8 cellular contexts compared by ENCODE assay signal in the genomic region with DNA sequence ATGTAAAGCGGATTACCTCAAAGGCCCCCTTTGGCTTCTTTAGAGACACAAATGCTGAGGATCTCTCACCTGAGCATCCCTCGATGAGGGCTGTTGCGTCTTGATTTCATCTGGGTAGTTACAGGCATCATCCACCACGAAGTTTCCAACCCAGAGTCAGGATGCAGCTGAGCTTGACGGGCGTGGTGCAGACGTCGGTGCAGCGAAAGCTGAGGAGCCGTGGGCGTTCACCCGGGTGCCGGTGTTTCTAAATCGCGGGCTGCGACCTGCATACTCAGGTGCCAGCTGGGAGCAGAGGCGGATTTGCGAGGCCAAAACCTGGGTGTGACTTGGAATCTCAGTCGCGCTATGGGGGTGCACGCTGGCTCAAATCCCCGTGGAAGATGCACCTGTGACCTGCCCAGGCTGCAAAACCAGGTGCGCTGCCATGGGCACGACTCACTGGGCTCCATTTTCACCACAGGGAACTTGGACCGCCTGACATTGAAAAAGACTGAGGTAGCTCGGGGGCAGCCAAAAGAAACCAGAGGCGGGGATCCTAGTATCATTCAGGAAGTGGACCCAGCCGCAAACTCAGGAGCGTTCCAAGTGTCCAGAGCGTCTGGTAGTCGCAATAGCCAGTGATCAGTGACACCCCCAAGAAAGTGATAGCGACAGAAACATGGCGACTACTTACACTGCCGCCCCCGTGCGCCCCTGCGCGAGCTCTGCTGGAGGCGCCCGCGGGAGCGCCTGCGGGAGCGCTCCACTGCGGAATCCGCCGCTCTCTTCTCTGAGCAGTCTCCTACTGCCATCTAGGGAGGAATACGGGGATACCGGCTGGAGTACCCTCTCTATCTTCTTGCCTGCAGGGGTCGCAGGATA. TPM values are rescaled to one million over a fixed set of nuclear protein-coding genes. Genes with fewer than 3 reads are reported as not detected.
DNase-seq lines count a peak whose midpoint lies in the region; ATAC-seq and TF ChIP-seq lines count a peak whose summit lies in the region.

No MANE protein-coding gene starts in this region.

- TF ChIP-seq POLR2A in adrenal gland (IDR thresholded peaks at IDR 0.05) (no peak), prostate gland (IDR thresholded peaks at IDR 0.05) (no peak)

- ATAC-seq in HG03432 (IDR thresholded peaks at IDR 0.05; ENCODE audit: unreplicated experiment) (no peak), GM18858 (IDR thresholded peaks at IDR 0.05; ENCODE audit: unreplicated experiment) (no peak)

- 2 to 5% (median 2%) methylated on average over 7 to 50 of the region's 50 CpGs for WGBS in adrenal gland, 4 donors
- WGBS in prostate gland, result 4% methylated on average over 37 of the region's 50 CpGs

- H3K36me3 ChIP-seq in adrenal gland (replicated peaks in 1 of 2) (no peaks in the 10 kb centered on the region), left ventricle myocardium inferior (no peaks in the 10 kb centered on the region), prostate gland (no peaks in the 10 kb centered on the region)

- H3K27ac ChIP-seq in adrenal gland (no peak overlapping the region), left ventricle myocardium inferior (replicated peaks) (no peak overlapping the region), prostate gland (no peak overlapping the region)

- TF ChIP-seq CTCF in adrenal gland (IDR thresholded peaks at IDR 0.05) (peak; percentile 69 to 93 (median 88)), left ventricle myocardium inferior (IDR thresholded peaks at IDR 0.05; ENCODE audit: borderline replicate concordance) (peak; percentile 66), prostate gland (IDR thresholded peaks at IDR 0.05) (peak in 3 of 4 experiments; percentile 71 to 88 (median 80))

- H3K27me3 ChIP-seq in adrenal gland, result peaks cover 33% of the 10 kb centered on the region
- peaks cover 98% of the 10 kb centered on the region for H3K27me3 ChIP-seq in left ventricle myocardium inferior (ENCODE audit: low read depth)
- H3K27me3 ChIP-seq in prostate gland (replicated peaks; ENCODE audit: insufficient read depth), result peaks cover 2% of the 10 kb centered on the region

- intact Hi-C loops in adrenal gland (cut with DNase I) (loop anchor here (5.0 to 10.0 kb wide), 2 partner anchors 45 to 52 kb away; a partner anchor contains a TSS), left ventricle myocardium inferior (cut with micrococcal nuclease) (no loop called here), prostate gland (cut with DNase I) (no loop called here)

- DNase-seq in DMS153 (lab: John Stamatoyannopoulos, UW) (peak; percentile 74), NOMO-1 treated with dmso at 0.1 percent for 144 hours (lab: John Stamatoyannopoulos, UW; ENCODE audit: unreplicated experiment) (peak; percentile 63), adrenal gland (peak; percentile 56 to 76 (median 71)), left ventricle myocardium inferior (no peak), prostate gland (ENCODE audit: low spot score) (peak; percentile 46)
- peak; percentile 69 for DNase-seq in Jurkat, Clone E6-1 (ENCODE audit: low read depth, low spot score)

- H3K9me3 ChIP-seq in adrenal gland (replicated peaks in 1 of 3) (no peaks in the 10 kb centered on the region), left ventricle myocardium inferior (replicated peaks) (peaks cover 5% of the 10 kb centered on the region), prostate gland (no peaks in the 10 kb centered on the region)

- H3K4me3 ChIP-seq in Jurkat, Clone E6-1 (ENCODE audit: low read length), result no peak overlapping the region
- H3K4me3 ChIP-seq in adrenal gland, result peak overlapping the region in 1 of 4 donors; percentile 36
- peak overlapping the region; percentile 30 for H3K4me3 ChIP-seq in left ventricle myocardium inferior
- peak overlapping the region in 1 of 2 donors; percentile 3 for H3K4me3 ChIP-seq in prostate gland

- peaks cover 0 to 5% of the 10 kb centered on the region in 2 donors for H3K4me1 ChIP-seq in adrenal gland (replicated peaks in 1 of 2)
- peaks cover 8% of the 10 kb centered on the region for H3K4me1 ChIP-seq in left ventricle myocardium inferior
- H3K4me1 ChIP-seq in prostate gland (replicated peaks), result no peaks in the 10 kb centered on the region

RNA-seq across cellular contexts. Expression of a gene that starts 36.4 kb away (rescaled TPM):
- polyA plus RNA-seq in Jurkat, Clone E6-1 (2012; ENCODE audit: insufficient read depth, insufficient read length), result not detected
- total RNA-seq in adrenal gland (under 1 TPM in 3 of 8 donors, not detected in 5; 0.11 to 0.44 (median 0.34) TPM), left ventricle myocardium inferior (not detected), prostate gland (not detected)
- polyA plus RNA-seq in adrenal gland, result 1 to 10 TPM in 1 of 3 donors, under 1 TPM in 2; 0.20 to 1.7 (median 0.24) TPM

RNA-seq across cellular contexts. Expression of a gene that starts 47.3 kb away (rescaled TPM):
- polyA plus RNA-seq in Jurkat, Clone E6-1 (2012; ENCODE audit: insufficient read depth, insufficient read length), result not detected
- total RNA-seq in adrenal gland, result not detected
- not detected for polyA plus RNA-seq in adrenal gland
- not detected for total RNA-seq in left ventricle myocardium inferior
- total RNA-seq in prostate gland, result not detected

RNA-seq across cellular contexts. Expression of a gene that starts 54.3 kb away (rescaled TPM):
- polyA plus RNA-seq in Jurkat, Clone E6-1 (2012; ENCODE audit: insufficient read depth, insufficient read length), result not detected
- total RNA-seq in adrenal gland, result not detected
- under 1 TPM in 1 of 3 donors, not detected in 2; 0.17 TPM for polyA plus RNA-seq in adrenal gland
- not detected for total RNA-seq in left ventricle myocardium inferior
- total RNA-seq in prostate gland, result not detected

Comparison
In these comparisons a context has a peak if more than half of its experiments do, and no peak if none do; other contexts are left out.
1. intact Hi-C loops: an anchor here in adrenal gland (5.0 to 10.0 kb wide); none called in left ventricle myocardium inferior and prostate gland.